ENCODE assay signal across 31 cellular contexts in the genomic region with DNA sequence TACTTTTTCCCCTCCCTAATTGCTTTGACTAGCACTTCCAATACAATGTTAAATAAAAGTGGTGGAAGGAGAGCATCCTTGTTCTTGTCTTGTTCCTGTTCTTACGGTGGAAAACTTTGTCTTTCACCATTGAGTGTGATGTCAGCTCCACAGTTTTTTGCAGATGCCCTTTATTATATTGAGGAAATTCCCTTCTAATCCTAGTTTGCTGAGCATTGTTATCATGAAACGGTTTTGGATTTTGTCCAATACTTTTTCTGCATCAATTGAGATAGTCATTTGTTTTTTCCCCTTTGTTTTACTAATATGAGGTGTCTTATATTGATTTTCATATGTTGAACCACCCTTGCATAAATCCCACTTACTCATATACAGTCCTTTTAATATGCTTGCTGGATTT. TPM values are rescaled to one million over a fixed set of nuclear protein-coding genes. Genes with fewer than 3 reads are reported as not detected.
DNase-seq lines count a peak whose midpoint lies in the region; ATAC-seq and TF ChIP-seq lines count a peak whose summit lies in the region.
"Had no signal": no experiment of that assay in that cellular context is flagged by ENCODE, and none has a peak within 500 bp of the region (broad histone marks: within the 10 kb centered on the region; RNA-seq: fewer than 3 reads in every experiment).

No MANE protein-coding gene starts in this region.

- H3K4me3 ChIP-seq in breast epithelium, result no peak overlapping the region
- H3K4me3 ChIP-seq: BLaER1, esophagus squamous epithelium, gastroesophageal sphincter, left ventricle myocardium inferior, right atrium auricular region, spleen, thoracic aorta, vagina had no signal

- no peaks in the 10 kb centered on the region for H3K9me3 Mint-ChIP-seq in MCF 10A (ENCODE audit: unreplicated experiment)
- peaks cover 2% of the 10 kb centered on the region for H3K9me3 Mint-ChIP-seq in stimulated activated effector memory CD8-positive, alpha-beta T cell treated with anti-CD3 and anti-CD28 coated beads, Interleukin-12 subunit alpha, Interleukin-12 subunit beta, amount 100 ng/mL, for 72 hours
- H3K9me3 Mint-ChIP-seq in naive thymus-derived CD8-positive, alpha-beta T cell, result peaks cover 0 to 5% (median 0%) of the 10 kb centered on the region in 9 donors

- no peaks in the 10 kb centered on the region for H3K9me3 ChIP-seq in breast epithelium
- H3K9me3 ChIP-seq: esophagus squamous epithelium, right atrium auricular region, SK-N-SH, thoracic aorta, vagina had no signal

- CTCF ChIA-PET in MCF 10A (lab: Yijun Ruan, JAX), result interaction anchor here (0.9 to 1.3 kb wide), 2 partner anchors 76 kb away, joined by 4 read pairs; a partner anchor contains a TSS

- no TSS peak for BruUV-seq in MCF 10A (replicated peaks; lab: Mats Ljungman, UMichigan)

- DNase-seq in MCF 10A (ENCODE audit: unreplicated experiment), result no peak
- no peak for DNase-seq in breast epithelium (ENCODE audit: low spot score in 2 of 2)
- peak; percentile 22 for DNase-seq in MV-4-11 (lab: John Stamatoyannopoulos, UW)
- peak; percentile 63 to 88 for DNase-seq in dermis microvascular lymphatic vessel endothelial cell (ENCODE audit: low read depth in 2 of 2)
- no peak for DNase-seq in stimulated activated effector memory CD8-positive, alpha-beta T cell treated with anti-CD3 and anti-CD28 coated beads, Interleukin-12 subunit alpha, Interleukin-12 subunit beta, amount 100 ng/mL, for 72 hours (ENCODE audit: low spot score in 2 of 2)
- no peak for DNase-seq in cardiac septum (ENCODE audit: low spot score)
- DNase-seq in naive thymus-derived CD8-positive, alpha-beta T cell, result no peak
- DNase-seq: activated CD4-positive, alpha-beta T cell treated with anti-CD3 and anti-CD28 coated beads for 48 hours; activated naive CD8-positive, alpha-beta T cell treated with anti-CD3 and anti-CD28 coated beads for 36 hours; effector memory CD4-positive, alpha-beta T cell; esophagus squamous epithelium; hippocampal formation; left ventricle myocardium inferior; MM.1S; NCI-H1694 treated with DMSO at 0.1 percent for 48 hours; NCI-H2171 treated with DMSO at 0.1 percent for 48 hours; NCI-H526 treated with DMSO at 0.1 percent for 48 hours; SK-N-SH; spleen; stimulated activated CD4-positive, alpha-beta T cell treated with anti-CD3 and anti-CD28 coated beads, Interleukin-2, amount 100 ng/mL, for 48 hours had no signal

- H3K27me3 ChIP-seq in breast epithelium, result no peaks in the 10 kb centered on the region
- H3K27me3 ChIP-seq: BLaER1, esophagus squamous epithelium, gastroesophageal sphincter, right atrium auricular region, spleen, vagina had no signal

- intact Hi-C loops in MCF 10A (cut with micrococcal nuclease) (no loop called here), breast epithelium (cut with DNase I; ENCODE audit: low total_unique reads) (no loop called here), cardiac septum (cut with DNase I) (no loop called here)

- peaks cover 44% of the 10 kb centered on the region for H3K4me1 Mint-ChIP-seq in MCF 10A (ENCODE audit: insufficient read depth, unreplicated experiment)
- peaks cover 69% of the 10 kb centered on the region for H3K4me1 Mint-ChIP-seq in stimulated activated effector memory CD8-positive, alpha-beta T cell treated with anti-CD3 and anti-CD28 coated beads, Interleukin-12 subunit alpha, Interleukin-12 subunit beta, amount 100 ng/mL, for 72 hours
- peaks cover 20 to 73% (median 71%) of the 10 kb centered on the region in 4 donors for H3K4me1 Mint-ChIP-seq in naive thymus-derived CD8-positive, alpha-beta T cell
- H3K4me1 Mint-ChIP-seq: mesothelial cell of epicardium, nephron had no signal

- TF ChIP-seq CTCF in MCF 10A (IDR thresholded peaks at IDR 0.05; ENCODE audit: unreplicated experiment), result no peak
- no peak for TF ChIP-seq CTCF in breast epithelium (IDR thresholded peaks at IDR 0.05)

- H3K4me3 Mint-ChIP-seq in MCF 10A (ENCODE audit: unreplicated experiment), result no peak overlapping the region
- no peak overlapping the region for H3K4me3 Mint-ChIP-seq in stimulated activated effector memory CD8-positive, alpha-beta T cell treated with anti-CD3 and anti-CD28 coated beads, Interleukin-12 subunit alpha, Interleukin-12 subunit beta, amount 100 ng/mL, for 72 hours
- no peak overlapping the region for H3K4me3 Mint-ChIP-seq in naive thymus-derived CD8-positive, alpha-beta T cell
- H3K4me3 Mint-ChIP-seq: activated naive CD8-positive, alpha-beta T cell treated with anti-CD3 and anti-CD28 coated beads for 36 hours; mesothelial cell of epicardium; nephron; stimulated activated memory B cell treated with anti-CD40 and anti-IgM and Interleukin-4, amounts not matched to agents 10 μg/mL and 1 μg/mL and 100 μg/mL, for 72 hours had no signal

- H3K27ac ChIP-seq in breast epithelium, result no peak overlapping the region
- H3K27ac ChIP-seq: BLaER1, gastroesophageal sphincter, left ventricle myocardium inferior, thoracic aorta, vagina had no signal

- H3K4me1 ChIP-seq in breast epithelium, result peaks cover 0 to 2% of the 10 kb centered on the region in 2 donors

- no peaks in the 10 kb centered on the region for H3K27me3 Mint-ChIP-seq in MCF 10A (ENCODE audit: insufficient read depth, unreplicated experiment)
- H3K27me3 Mint-ChIP-seq in naive thymus-derived CD8-positive, alpha-beta T cell, result no peaks in the 10 kb centered on the region
- H3K27me3 Mint-ChIP-seq: activated naive CD8-positive, alpha-beta T cell treated with anti-CD3 and anti-CD28 coated beads for 36 hours; stimulated activated memory B cell treated with anti-CD40 and anti-IgM and Interleukin-4, amounts not matched to agents 10 μg/mL and 1 μg/mL and 100 μg/mL, for 72 hours had no signal

- peak overlapping the region; percentile 57 for H3K27ac Mint-ChIP-seq in MCF 10A (ENCODE audit: low read depth, unreplicated experiment)
- H3K27ac Mint-ChIP-seq in stimulated activated effector memory CD8-positive, alpha-beta T cell treated with anti-CD3 and anti-CD28 coated beads, Interleukin-12 subunit alpha, Interleukin-12 subunit beta, amount 100 ng/mL, for 72 hours, result peak overlapping the region; percentile 61
- H3K27ac Mint-ChIP-seq in naive thymus-derived CD8-positive, alpha-beta T cell, result peak overlapping the region in 3 of 10 donors; percentile 2 to 49 (median 45)
- H3K27ac Mint-ChIP-seq: activated naive CD8-positive, alpha-beta T cell treated with anti-CD3 and anti-CD28 coated beads for 36 hours; activated T-helper 2 cell treated with anti-CD3 and anti-CD28 coated beads, Interferon-gamma antibody, Interleukin-2, Interleukin-4, amounts not matched to agents 10 μg/mL and 5 μg/mL and 100 μg/mL, durations not matched to agents 14 hours and 24 hours and 36 hours; mesothelial cell of epicardium; nephron; stimulated activated memory B cell treated with anti-CD40 and anti-IgM and Interleukin-4, amounts not matched to agents 10 μg/mL and 1 μg/mL and 100 μg/mL, for 72 hours had no signal

- H3K36me3 Mint-ChIP-seq in MCF 10A (ENCODE audit: insufficient read depth, unreplicated experiment), result peaks cover 66% of the 10 kb centered on the region
- peaks cover 33% of the 10 kb centered on the region for H3K36me3 Mint-ChIP-seq in stimulated activated effector memory CD8-positive, alpha-beta T cell treated with anti-CD3 and anti-CD28 coated beads, Interleukin-12 subunit alpha, Interleukin-12 subunit beta, amount 100 ng/mL, for 72 hours
- peaks cover 10 to 48% (median 25%) of the 10 kb centered on the region in 3 donors for H3K36me3 Mint-ChIP-seq in naive thymus-derived CD8-positive, alpha-beta T cell

- TF ChIP-seq POLR2A in breast epithelium (IDR thresholded peaks at IDR 0.05), result no peak

- POLR2A ChIA-PET in MCF 10A (lab: Yijun Ruan, JAX), result interaction anchor here (0.5 to 3.2 kb wide), 10 partner anchors 13 to 742 kb away, joined by 3 to 20 read pairs (median 4); a partner anchor contains a TSS
- POLR2A ChIA-PET in naive thymus-derived CD8-positive, alpha-beta T cell (lab: Charles Lee), result interaction anchor here (0.6 to 1.0 kb wide), 2 partner anchors 10 to 75 kb away, joined by 3 to 4 read pairs; a partner anchor contains a TSS

- H3K36me3 ChIP-seq in breast epithelium, result no peaks in the 10 kb centered on the region
- H3K36me3 ChIP-seq: right atrium auricular region, thoracic aorta had no signal

- ATAC-seq in stimulated activated effector memory CD8-positive, alpha-beta T cell treated with anti-CD3 and anti-CD28 coated beads, Interleukin-12 subunit alpha, Interleukin-12 subunit beta, amount 100 ng/mL, for 72 hours, result no peak
- ATAC-seq in GM18517 (IDR thresholded peaks at IDR 0.05; ENCODE audit: unreplicated experiment), result no peak
- ATAC-seq in naive thymus-derived CD8-positive, alpha-beta T cell, result no peak
- ATAC-seq: gastroesophageal sphincter; stimulated activated memory B cell treated with anti-CD40 and anti-IgM and Interleukin-4, amounts not matched to agents 10 μg/mL and 1 μg/mL and 100 μg/mL, for 72 hours had no signal

RNA-seq across cellular contexts. Expression of a gene that starts 19.9 kb away (rescaled TPM):
- total RNA-seq in MCF 10A (2022), result 158 and 163 TPM in 2 replicates
- 1 to 10 TPM; 1.6 to 2.2 (median 1.6) TPM for total RNA-seq in breast epithelium
- 0.51 and 0.63 TPM in 2 replicates for total RNA-seq in dermis microvascular lymphatic vessel endothelial cell
- 0.70 TPM for total RNA-seq in cardiac septum
- 1 to 10 TPM; 3.6 to 3.9 TPM for total RNA-seq in naive thymus-derived CD8-positive, alpha-beta T cell
- polyA plus RNA-seq in naive thymus-derived CD8-positive, alpha-beta T cell, result under 1 TPM in 1 of 3 donors, not detected in 2; 0.68 TPM
- total RNA-seq: osteocyte had no signal

Comparison
In these comparisons a context has a peak if more than half of its experiments do, and no peak if none do; other contexts are left out.
1. RNA of a gene that starts 19.9 kb away (total RNA-seq): 158 to 163 TPM in MCF 10A; 3.6 to 3.9 TPM in naive thymus-derived CD8-positive, alpha-beta T cell, 1.6 to 2.2 TPM in breast epithelium, 0.70 TPM in cardiac septum (single experiment) and 0.51 to 0.63 TPM in dermis microvascular lymphatic vessel endothelial cell; every median in the first group is over 10 times any median in the second.
2. DNase-seq: peak in MV-4-11 (single experiment) and dermis microvascular lymphatic vessel endothelial cell (2 of 2); none in MCF 10A (single experiment), breast epithelium (0 of 2), stimulated activated effector memory CD8-positive, alpha-beta T cell treated with anti-CD3 and anti-CD28 coated beads, Interleukin-12 subunit alpha, Interleukin-12 subunit beta, amount 100 ng/mL, for 72 hours (0 of 2), cardiac septum (single experiment) and naive thymus-derived CD8-positive, alpha-beta T cell (0 of 10).